Comparison of ENCODE assay signal across 12 cellular contexts in the genomic region with DNA sequence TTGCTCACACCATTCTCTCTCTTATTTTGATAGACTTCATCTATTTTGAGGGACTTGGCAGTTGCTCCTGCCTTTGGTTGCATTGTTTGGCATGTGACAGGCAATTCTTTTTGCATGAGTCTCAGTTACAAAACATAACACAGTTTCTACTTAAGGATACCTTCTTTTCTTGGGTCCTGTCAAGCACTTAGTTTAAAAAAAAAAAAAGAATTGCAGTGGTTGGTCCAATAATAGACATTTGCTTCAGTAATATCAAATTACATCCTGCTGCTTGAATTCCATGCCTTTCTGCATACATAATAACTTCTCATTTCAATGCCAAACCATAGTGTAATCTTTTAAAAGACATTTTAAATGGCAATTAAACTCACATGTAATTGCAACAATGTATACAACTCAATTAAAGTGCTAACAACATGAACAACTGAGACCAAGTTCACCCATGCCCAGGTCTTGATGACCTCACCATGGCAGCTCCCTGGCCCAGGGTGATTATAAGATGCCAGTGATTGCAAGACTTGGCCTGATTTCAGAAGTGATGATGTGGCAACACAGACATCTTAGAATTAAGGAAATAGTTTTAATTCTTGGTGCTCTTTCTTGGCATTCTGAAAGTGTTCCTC. TPM values are rescaled to one million over a fixed set of nuclear protein-coding genes. Genes with fewer than 3 reads are reported as not detected.
DNase-seq lines count a peak whose midpoint lies in the region; ATAC-seq and TF ChIP-seq lines count a peak whose summit lies in the region.
"Had no signal": no experiment of that assay in that cellular context is flagged by ENCODE, and none has a peak within 500 bp of the region (broad histone marks: within the 10 kb centered on the region; RNA-seq: fewer than 3 reads in every experiment).

No MANE protein-coding gene starts in this region.

- ATAC-seq in stimulated activated naive CD8-positive, alpha-beta T cell treated with anti-CD3 and anti-CD28 coated beads, Interleukin-15, amount 100 ng/mL, for 72 hours: no peak
- no peak for ATAC-seq in activated naive CD8-positive, alpha-beta T cell treated with anti-CD3 and anti-CD28 coated beads, Interleukin-2, amount 50 U/mL, for 24 hours
- ATAC-seq: effector memory CD8-positive, alpha-beta T cell had no signal

- peak overlapping the region in 2 of 3 experiments; percentile 60 to 74 for H3K4me3 Mint-ChIP-seq in nephron
- no peak overlapping the region for H3K4me3 Mint-ChIP-seq in stimulated activated naive CD8-positive, alpha-beta T cell treated with anti-CD3 and anti-CD28 coated beads, Interleukin-15, amount 100 ng/mL, for 72 hours
- no peak overlapping the region for H3K4me3 Mint-ChIP-seq in activated naive CD8-positive, alpha-beta T cell treated with anti-CD3 and anti-CD28 coated beads, Interleukin-2, amount 50 U/mL, for 24 hours
- H3K4me3 Mint-ChIP-seq: activated CD4-positive, alpha-beta memory T cell treated with anti-CD3 and anti-CD28 coated beads, Interleukin-2, amount 10 ng/mL, durations not matched to agents 7 days and 5 days; effector memory CD8-positive, alpha-beta T cell had no signal

- TF ChIP-seq CTCF in coronary artery (IDR thresholded peaks at IDR 0.05) (no peak), nephron (IDR thresholded peaks at IDR 0.05; ENCODE audit: unreplicated experiment in 3 of 3) (no peak)

- H3K27ac ChIP-seq in coronary artery: peak overlapping the region; percentile 75 to 79

- H3K36me3 Mint-ChIP-seq in nephron (ENCODE audit: low read depth): peaks cover 3% of the 10 kb centered on the region
- H3K36me3 Mint-ChIP-seq in activated naive CD8-positive, alpha-beta T cell treated with anti-CD3 and anti-CD28 coated beads, Interleukin-2, amount 50 U/mL, for 24 hours (ENCODE audit: low read depth): peaks cover 2% of the 10 kb centered on the region

- DNase-seq in CD1c-positive myeloid dendritic cell (ENCODE audit: extremely low spot score) (peak; percentile 12), MG63 (peak; percentile 92), coronary artery (ENCODE audit: low spot score) (no peak), KG1 (lab: John Stamatoyannopoulos, UW) (no peak), NCI-H1930 (lab: John Stamatoyannopoulos, UW) (no peak)
- DNase-seq in stimulated activated naive CD8-positive, alpha-beta T cell treated with anti-CD3 and anti-CD28 coated beads, Interleukin-15, amount 100 ng/mL, for 72 hours: no peak
- no peak for DNase-seq in activated naive CD8-positive, alpha-beta T cell treated with anti-CD3 and anti-CD28 coated beads, Interleukin-2, amount 50 U/mL, for 24 hours
- DNase-seq: activated CD4-positive, alpha-beta memory T cell treated with anti-CD3 and anti-CD28 coated beads, Interleukin-2, amount 10 ng/mL, durations not matched to agents 7 days and 5 days; effector memory CD8-positive, alpha-beta T cell; NCI-H510A treated with DMSO at 0.1 percent for 48 hours; occipital lobe had no signal

- H3K4me1 Mint-ChIP-seq in nephron: peaks cover 58% of the 10 kb centered on the region
- peaks cover 33% of the 10 kb centered on the region for H3K4me1 Mint-ChIP-seq in stimulated activated naive CD8-positive, alpha-beta T cell treated with anti-CD3 and anti-CD28 coated beads, Interleukin-15, amount 100 ng/mL, for 72 hours
- peaks cover 29% of the 10 kb centered on the region for H3K4me1 Mint-ChIP-seq in activated naive CD8-positive, alpha-beta T cell treated with anti-CD3 and anti-CD28 coated beads, Interleukin-2, amount 50 U/mL, for 24 hours

- peak overlapping the region in 2 of 3 experiments; percentile 44 to 62 for H3K27ac Mint-ChIP-seq in nephron
- H3K27ac Mint-ChIP-seq in stimulated activated naive CD8-positive, alpha-beta T cell treated with anti-CD3 and anti-CD28 coated beads, Interleukin-15, amount 100 ng/mL, for 72 hours: no peak overlapping the region
- H3K27ac Mint-ChIP-seq in activated naive CD8-positive, alpha-beta T cell treated with anti-CD3 and anti-CD28 coated beads, Interleukin-2, amount 50 U/mL, for 24 hours: no peak overlapping the region
- H3K27ac Mint-ChIP-seq: activated CD4-positive, alpha-beta memory T cell treated with anti-CD3 and anti-CD28 coated beads, Interleukin-2, amount 10 ng/mL, durations not matched to agents 7 days and 5 days; effector memory CD8-positive, alpha-beta T cell had no signal

- no peaks in the 10 kb centered on the region for H3K9me3 ChIP-seq in MG63

- H3K36me3 ChIP-seq in MG63: peaks cover 3% of the 10 kb centered on the region; the same call in 1 of the 2 replicates

- H3K4me3 ChIP-seq in MG63 (no peak overlapping the region), coronary artery (no peak overlapping the region)

- H3K27me3 ChIP-seq in MG63: no peaks in the 10 kb centered on the region

- no peaks in the 10 kb centered on the region for H3K9me3 Mint-ChIP-seq in nephron
- no peaks in the 10 kb centered on the region for H3K9me3 Mint-ChIP-seq in stimulated activated naive CD8-positive, alpha-beta T cell treated with anti-CD3 and anti-CD28 coated beads, Interleukin-15, amount 100 ng/mL, for 72 hours
- H3K9me3 Mint-ChIP-seq in activated naive CD8-positive, alpha-beta T cell treated with anti-CD3 and anti-CD28 coated beads, Interleukin-2, amount 50 U/mL, for 24 hours: no peaks in the 10 kb centered on the region
- H3K9me3 Mint-ChIP-seq: activated CD4-positive, alpha-beta memory T cell treated with anti-CD3 and anti-CD28 coated beads, Interleukin-2, amount 10 ng/mL, durations not matched to agents 7 days and 5 days; effector memory CD8-positive, alpha-beta T cell had no signal

- H3K27me3 Mint-ChIP-seq in nephron (ENCODE audit: low read depth): peaks cover 22% of the 10 kb centered on the region
- peaks cover 8% of the 10 kb centered on the region for H3K27me3 Mint-ChIP-seq in stimulated activated naive CD8-positive, alpha-beta T cell treated with anti-CD3 and anti-CD28 coated beads, Interleukin-15, amount 100 ng/mL, for 72 hours
- H3K27me3 Mint-ChIP-seq in activated naive CD8-positive, alpha-beta T cell treated with anti-CD3 and anti-CD28 coated beads, Interleukin-2, amount 50 U/mL, for 24 hours: no peaks in the 10 kb centered on the region
- H3K27me3 Mint-ChIP-seq: effector memory CD8-positive, alpha-beta T cell had no signal

RNA-seq across cellular contexts. Expression of gene PLET1, which starts 32.2 kb away (rescaled TPM):
- total RNA-seq in MG63 (2014; rRNA removed; shearing (Covaris generic); ENCODE audit: low replicate concordance): not detected in 2 replicates
- total RNA-seq: activated CD4-positive, alpha-beta memory T cell treated with anti-CD3 and anti-CD28 coated beads, Interleukin-2, amount 10 ng/mL, durations not matched to agents 7 days and 5 days; occipital lobe had no signal

Comparison
In these comparisons a context has a peak if more than half of its experiments do, and no peak if none do; other contexts are left out.
1. DNase-seq: peak in CD1c-positive myeloid dendritic cell (single experiment) and MG63 (single experiment); none in coronary artery (single experiment), KG1 (single experiment), stimulated activated naive CD8-positive, alpha-beta T cell treated with anti-CD3 and anti-CD28 coated beads, Interleukin-15, amount 100 ng/mL, for 72 hours (0 of 2), NCI-H1930 (0 of 2) and activated naive CD8-positive, alpha-beta T cell treated with anti-CD3 and anti-CD28 coated beads, Interleukin-2, amount 50 U/mL, for 24 hours (single experiment).
2. H3K27ac Mint-ChIP-seq: peak in nephron (2 of 3); none in stimulated activated naive CD8-positive, alpha-beta T cell treated with anti-CD3 and anti-CD28 coated beads, Interleukin-15, amount 100 ng/mL, for 72 hours (0 of 2) and activated naive CD8-positive, alpha-beta T cell treated with anti-CD3 and anti-CD28 coated beads, Interleukin-2, amount 50 U/mL, for 24 hours (single experiment).
3. H3K4me3 Mint-ChIP-seq: peak in nephron (2 of 3); none in stimulated activated naive CD8-positive, alpha-beta T cell treated with anti-CD3 and anti-CD28 coated beads, Interleukin-15, amount 100 ng/mL, for 72 hours (0 of 2) and activated naive CD8-positive, alpha-beta T cell treated with anti-CD3 and anti-CD28 coated beads, Interleukin-2, amount 50 U/mL, for 24 hours (single experiment).